Comparison of ENCODE assay signal across 8 cellular contexts in the genomic region with DNA sequence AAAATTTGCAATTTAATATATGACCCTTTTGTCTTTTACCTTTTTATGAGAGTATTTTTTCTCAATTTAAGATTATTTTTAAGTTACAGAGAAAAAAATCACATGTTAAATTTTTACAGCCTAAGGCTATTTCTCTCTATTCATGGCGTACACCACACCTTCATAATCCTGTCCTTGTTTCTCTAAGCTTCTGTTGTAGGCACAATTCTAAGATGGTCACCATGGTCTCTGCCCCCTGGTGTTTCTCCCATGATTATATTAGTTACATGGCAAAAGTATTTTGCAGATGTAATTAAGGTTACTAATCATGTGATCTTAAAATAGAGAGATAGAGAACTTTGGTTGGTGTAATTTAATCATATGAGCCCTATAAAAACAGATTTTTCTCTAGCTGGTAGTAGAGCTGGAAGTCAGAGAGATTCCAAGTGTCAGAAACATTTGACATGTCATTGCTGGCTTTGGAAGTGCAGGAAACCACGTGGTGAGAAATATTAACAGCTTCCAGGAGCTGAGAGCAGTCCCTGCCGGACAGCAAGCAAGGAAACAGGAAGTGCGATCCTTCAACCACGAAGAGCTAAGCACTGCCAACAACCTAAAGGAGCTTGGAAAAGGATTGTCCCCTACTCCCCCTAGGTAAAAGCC.
DNase-seq lines count a peak whose midpoint lies in the region; FAIRE-seq and TF ChIP-seq lines count a peak whose summit lies in the region.
"Had no signal": no experiment of that assay in that cellular context is flagged by ENCODE, and none has a peak within 500 bp of the region (broad histone marks: within the 10 kb centered on the region; RNA-seq: fewer than 3 reads in every experiment).

No MANE protein-coding gene starts in this region.

- no peaks in the 10 kb centered on the region for H3K27me3 ChIP-seq in effector memory CD4-positive, alpha-beta T cell (replicated peaks; ENCODE audit: control insufficient read depth, insufficient read depth, low read length, poor library complexity, severe bottlenecking)
- H3K27me3 ChIP-seq in tibial nerve, result no peaks in the 10 kb centered on the region

- WGBS in tibial nerve, 2 donors, result 42 to 48% methylated on average over 5 of the region's 5 CpGs

- no peak for TF ChIP-seq POLR2A in H54 (IDR thresholded peaks at IDR 0.05; ENCODE audit: low read depth, low read length)
- no peak for TF ChIP-seq POLR2A in tibial nerve (IDR thresholded peaks at IDR 0.05)

- TF ChIP-seq CTCF in fibroblast of pulmonary artery (IDR thresholded peaks at IDR 0.05; ENCODE audit: low read length, missing control alignments) (peak; percentile 22), tibial nerve (IDR thresholded peaks at IDR 0.05) (no peak)

- H3K4me3 ChIP-seq in fibroblast of pulmonary artery (replicated peaks; ENCODE audit: low read depth, low read length) (no peak overlapping the region), tibial nerve (no peak overlapping the region)
- no peak overlapping the region for H3K4me3 ChIP-seq in effector memory CD4-positive, alpha-beta T cell (ENCODE audit: insufficient read depth, low read depth, low read length, poor library complexity, severe bottlenecking)

- no peaks in the 10 kb centered on the region for H3K4me1 ChIP-seq in effector memory CD4-positive, alpha-beta T cell (ENCODE audit: control insufficient read depth, insufficient read depth, low read length, poor library complexity, severe bottlenecking)
- H3K4me1 ChIP-seq in tibial nerve, result no peaks in the 10 kb centered on the region

- FAIRE-seq in H54 (lab: Jason Lieb, UNC), result no peak

- DNase-seq in H54 (ENCODE audit: insufficient read length, low spot score) (peak; percentile 3), RKO (ENCODE audit: low spot score) (peak; percentile 23), fibroblast of pulmonary artery (ENCODE audit: low read depth) (peak; percentile 90), renal cortical epithelial cell (ENCODE audit: low read depth) (peak; percentile 63), tibial nerve (ENCODE audit: low spot score in 2 of 2) (no peak), NCI-H2029 (lab: John Stamatoyannopoulos, UW) (no peak)
- DNase-seq in effector memory CD4-positive, alpha-beta T cell, result no peak
- DNase-seq: activated effector memory CD4-positive, alpha-beta T cell treated with Interleukin-2 at 50 U/mL for 16 hours had no signal

- H3K27ac ChIP-seq in effector memory CD4-positive, alpha-beta T cell (ENCODE audit: insufficient read depth, low read length, poor library complexity, severe bottlenecking), result no peak overlapping the region
- no peak overlapping the region for H3K27ac ChIP-seq in tibial nerve

- TF ChIP-seq EP300 in tibial nerve (IDR thresholded peaks at IDR 0.05), result no peak

- no peaks in the 10 kb centered on the region for H3K36me3 ChIP-seq in effector memory CD4-positive, alpha-beta T cell (ENCODE audit: control insufficient read depth, insufficient read depth, low read length)
- H3K36me3 ChIP-seq in tibial nerve, result no peaks in the 10 kb centered on the region

- no peaks in the 10 kb centered on the region for H3K9me3 ChIP-seq in effector memory CD4-positive, alpha-beta T cell (ENCODE audit: control insufficient read depth, low read length)
- no peaks in the 10 kb centered on the region for H3K9me3 ChIP-seq in tibial nerve

Comparison
In these comparisons a context has a peak if more than half of its experiments do, and no peak if none do; other contexts are left out.
1. DNase-seq: peak in H54 (single experiment), RKO (single experiment), fibroblast of pulmonary artery (single experiment) and renal cortical epithelial cell (single experiment); none in effector memory CD4-positive, alpha-beta T cell (0 of 3), tibial nerve (0 of 2) and NCI-H2029 (single experiment).